Comparison of ENCODE assay signal across 13 cellular contexts in the genomic region with DNA sequence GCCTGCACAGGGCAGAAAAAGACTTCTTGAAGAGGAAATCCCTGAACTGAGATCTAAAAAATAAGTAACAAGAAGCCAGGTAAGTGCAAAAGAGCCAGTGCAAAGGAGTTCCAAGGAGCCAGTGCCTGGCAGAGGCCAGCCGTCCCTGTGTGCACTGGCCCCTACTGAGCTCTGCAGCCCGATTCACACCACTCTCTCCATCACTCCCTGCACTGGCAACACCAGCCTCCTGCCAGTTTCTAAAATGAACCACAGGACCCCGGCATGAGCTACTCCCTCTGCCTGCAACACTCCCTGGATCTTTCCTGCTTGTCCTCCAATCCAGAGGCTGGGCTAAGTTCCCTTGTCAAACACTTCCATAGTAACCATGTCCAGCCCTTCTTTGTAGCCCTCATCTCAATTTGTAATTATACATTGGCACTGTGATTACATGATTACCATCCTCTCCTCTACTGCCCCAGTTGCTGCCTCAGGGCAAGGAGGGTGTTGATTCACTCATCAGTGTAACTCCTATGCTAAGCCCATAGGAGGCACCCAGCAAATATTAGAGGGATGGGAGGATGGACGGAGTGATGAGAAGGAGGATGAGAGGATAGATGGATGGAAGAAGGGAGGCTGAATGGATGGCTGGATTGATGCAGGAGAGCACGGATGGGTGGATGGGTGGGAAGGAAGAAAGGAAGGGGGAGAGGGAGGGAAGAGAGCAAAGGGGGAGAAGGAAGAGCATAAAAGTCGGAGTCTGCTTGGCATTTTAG. TPM values are rescaled to one million over a fixed set of nuclear protein-coding genes. Genes with fewer than 3 reads are reported as not detected.
DNase-seq lines count a peak whose midpoint lies in the region; ATAC-seq and TF ChIP-seq lines count a peak whose summit lies in the region.
"Had no signal": no experiment of that assay in that cellular context is flagged by ENCODE, and none has a peak within 500 bp of the region (broad histone marks: within the 10 kb centered on the region; RNA-seq: fewer than 3 reads in every experiment).

No MANE protein-coding gene starts in this region.

- WGBS in thyroid gland, 2 donors: 75 to 77% methylated on average over 6 of the region's 6 CpGs

- TF ChIP-seq POLR2A in thyroid gland (IDR thresholded peaks at IDR 0.05): no peak

- H3K36me3 ChIP-seq in lower lobe of right lung: peaks cover under 1% of the 10 kb centered on the region
- H3K36me3 ChIP-seq in thyroid gland: no peaks in the 10 kb centered on the region
- H3K36me3 ChIP-seq: brain microvascular endothelial cell had no signal

- H3K27ac ChIP-seq in cingulate gyrus (ENCODE audit: low read depth, low read length) (peak overlapping the region; percentile 63), lower lobe of right lung (peak overlapping the region; percentile 56), thyroid gland (no peak overlapping the region)
- H3K27ac ChIP-seq: brain microvascular endothelial cell had no signal

- H3K9me3 ChIP-seq in lower lobe of right lung (no peaks in the 10 kb centered on the region), thyroid gland (no peaks in the 10 kb centered on the region)

- ATAC-seq in left cardiac atrium: no peak
- no peak for ATAC-seq in lower lobe of right lung
- ATAC-seq: WTC11 had no signal

- intact Hi-C loops in cardiac septum (cut with DNase I): no loop called here
- intact Hi-C loops in left cardiac atrium (cut with DNase I): no loop called here
- intact Hi-C loops in lower lobe of right lung (cut with DNase I): no loop called here
- intact Hi-C loops in thyroid gland (cut with DNase I): no loop called here

- H3K4me1 ChIP-seq in lower lobe of right lung (peaks cover 53% of the 10 kb centered on the region), thyroid gland (peaks cover 9 to 19% of the 10 kb centered on the region in 2 donors)

- TF ChIP-seq CTCF in lower lobe of right lung (IDR thresholded peaks at IDR 0.05) (no peak), thyroid gland (IDR thresholded peaks at IDR 0.05) (no peak)

- no peak overlapping the region for H3K4me3 ChIP-seq in lower lobe of right lung
- H3K4me3 ChIP-seq in thyroid gland (replicated peaks in 1 of 3): no peak overlapping the region

- DNase-seq in cardiac septum (ENCODE audit: low spot score): peak; percentile 27
- DNase-seq in left cardiac atrium: no peak
- no peak for DNase-seq in lower lobe of right lung
- no peak for DNase-seq in Ammon's horn (ENCODE audit: low spot score)
- DNase-seq in NCI-H2227 (lab: John Stamatoyannopoulos, UW; ENCODE audit: unreplicated experiment): no peak
- DNase-seq in thyroid gland: no peak
- no peak for DNase-seq in NCI-H82 (lab: John Stamatoyannopoulos, UW)
- DNase-seq: activated naive CD4-positive, alpha-beta T cell; brain microvascular endothelial cell; NCI-H524 had no signal

- H3K27me3 ChIP-seq in lower lobe of right lung (ENCODE audit: low read depth) (peaks cover 35% of the 10 kb centered on the region), thyroid gland (no peaks in the 10 kb centered on the region)

RNA-seq across cellular contexts. Expression of a gene that starts 49.3 kb away (rescaled TPM):
- total RNA-seq in cardiac septum: 45.8 TPM
- total RNA-seq in left cardiac atrium: 10 to 100 TPM; 38.4 to 46.2 TPM
- 130 TPM for total RNA-seq in lower lobe of right lung
- 10 to 100 TPM; 14.1 to 35.1 (median 25.4) TPM for total RNA-seq in thyroid gland

RNA-seq across cellular contexts. Expression of a gene that starts 49.3 kb away (rescaled TPM):
- total RNA-seq in cardiac septum (not detected), left cardiac atrium (not detected), lower lobe of right lung (not detected), thyroid gland (not detected)
- total RNA-seq: glomerular endothelial cell had no signal

Comparison
In these comparisons a context has a peak if more than half of its experiments do, and no peak if none do; other contexts are left out.
1. H3K27ac ChIP-seq: peak in cingulate gyrus (single experiment) and lower lobe of right lung (single experiment); none in thyroid gland (0 of 3).